Comparison of ENCODE assay signal across 10 cellular contexts in genomic region chr12:34405286-34406227, GRCh38.
DNase-seq lines count a peak whose midpoint lies in the region; ATAC-seq and TF ChIP-seq lines count a peak whose summit lies in the region.
"Had no signal": no experiment of that assay in that cellular context is flagged by ENCODE, and none has a peak within 500 bp of the region (broad histone marks: within the 10 kb centered on the region; RNA-seq: fewer than 3 reads in every experiment).

No MANE protein-coding gene starts in this region.

- no peak overlapping the region for H3K27ac ChIP-seq in aorta (ENCODE audit: low read depth in 1 of 2, low read length in 2 of 2)
- no peak overlapping the region for H3K27ac ChIP-seq in neural progenitor cell

- H3K4me1 Mint-ChIP-seq in activated naive CD8-positive, alpha-beta T cell treated with anti-CD3 and anti-CD28 coated beads, Interleukin-2, amount 10 ng/mL, durations not matched to agents 7 days and 5 days, result no peaks in the 10 kb centered on the region
- H3K4me1 Mint-ChIP-seq in activated naive CD8-positive, alpha-beta T cell treated with anti-CD3 and anti-CD28 coated beads, Interleukin-2, amount 50 U/mL, for 24 hours, result no peaks in the 10 kb centered on the region
- H3K4me1 Mint-ChIP-seq in endothelial cell (ENCODE audit: unreplicated experiment) (no peaks in the 10 kb centered on the region), neural progenitor cell (no peaks in the 10 kb centered on the region)

- no peaks in the 10 kb centered on the region for H4K20me1 ChIP-seq in neural progenitor cell (ENCODE audit: low read depth)

- H3K9me3 ChIP-seq in aorta (ENCODE audit: control insufficient read depth, low read length) (peaks cover 9% of the 10 kb centered on the region), neural progenitor cell (ENCODE audit: low read depth) (peaks cover 26% of the 10 kb centered on the region)

- H3K4me3 Mint-ChIP-seq in activated naive CD8-positive, alpha-beta T cell treated with anti-CD3 and anti-CD28 coated beads, Interleukin-2, amount 10 ng/mL, durations not matched to agents 7 days and 5 days, result no peak overlapping the region
- H3K4me3 Mint-ChIP-seq in activated naive CD8-positive, alpha-beta T cell treated with anti-CD3 and anti-CD28 coated beads, Interleukin-2, amount 50 U/mL, for 24 hours, result no peak overlapping the region
- no peak overlapping the region for H3K4me3 Mint-ChIP-seq in endothelial cell (ENCODE audit: unreplicated experiment)
- H3K4me3 Mint-ChIP-seq in neural progenitor cell, result no peak overlapping the region

- no peaks in the 10 kb centered on the region for H3K36me3 Mint-ChIP-seq in activated naive CD8-positive, alpha-beta T cell treated with anti-CD3 and anti-CD28 coated beads, Interleukin-2, amount 10 ng/mL, durations not matched to agents 7 days and 5 days
- peaks cover 4% of the 10 kb centered on the region for H3K36me3 Mint-ChIP-seq in activated naive CD8-positive, alpha-beta T cell treated with anti-CD3 and anti-CD28 coated beads, Interleukin-2, amount 50 U/mL, for 24 hours (ENCODE audit: low read depth)
- H3K36me3 Mint-ChIP-seq in endothelial cell (ENCODE audit: low read depth, unreplicated experiment) (peaks cover 4% of the 10 kb centered on the region), neural progenitor cell (no peaks in the 10 kb centered on the region)

- 69 to 72% methylated on average over 22 of the region's 22 CpGs for WGBS in aorta, 2 donors

- no peaks in the 10 kb centered on the region for H3K27me3 Mint-ChIP-seq in activated naive CD8-positive, alpha-beta T cell treated with anti-CD3 and anti-CD28 coated beads, Interleukin-2, amount 10 ng/mL, durations not matched to agents 7 days and 5 days
- no peaks in the 10 kb centered on the region for H3K27me3 Mint-ChIP-seq in activated naive CD8-positive, alpha-beta T cell treated with anti-CD3 and anti-CD28 coated beads, Interleukin-2, amount 50 U/mL, for 24 hours
- H3K27me3 Mint-ChIP-seq in endothelial cell (ENCODE audit: unreplicated experiment), result no peaks in the 10 kb centered on the region
- peaks cover 2% of the 10 kb centered on the region for H3K27me3 Mint-ChIP-seq in neural progenitor cell (ENCODE audit: insufficient read depth, low read depth)

- ATAC-seq in activated naive CD8-positive, alpha-beta T cell treated with anti-CD3 and anti-CD28 coated beads, Interleukin-2, amount 10 ng/mL, durations not matched to agents 7 days and 5 days (ENCODE audit: low read depth), result no peak
- ATAC-seq in activated naive CD8-positive, alpha-beta T cell treated with anti-CD3 and anti-CD28 coated beads, Interleukin-2, amount 50 U/mL, for 24 hours, result no peak
- ATAC-seq in aorta (ENCODE audit: low FRiP score) (no peak), HG03342 (IDR thresholded peaks at IDR 0.05; ENCODE audit: unreplicated experiment) (no peak)

- H3F3A ChIP-seq in neural progenitor cell (ENCODE audit: low read depth), result no peaks in the 10 kb centered on the region

- H3K4me1 ChIP-seq in aorta (ENCODE audit: control insufficient read depth in 1 of 2, insufficient read depth in 2 of 2, low read length in 2 of 2) (no peaks in the 10 kb centered on the region), neural progenitor cell (no peaks in the 10 kb centered on the region)

- intact Hi-C loops in aorta (cut with DNase I), result no loop called here

- no peak overlapping the region for H3K9ac ChIP-seq in neural progenitor cell

- POLR2A ChIA-PET in activated naive CD8-positive, alpha-beta T cell treated with anti-CD3 and anti-CD28 coated beads, Interleukin-2, amount 10 ng/mL, durations not matched to agents 7 days and 5 days (lab: Charles Lee), result no interaction called here

- H3K27me3 ChIP-seq in aorta (ENCODE audit: control insufficient read depth in 1 of 2, insufficient read depth in 2 of 2, low read length in 1 of 2) (no peaks in the 10 kb centered on the region), neural progenitor cell (no peaks in the 10 kb centered on the region)

- no peak overlapping the region for H3K4me2 ChIP-seq in neural progenitor cell

- H3K36me3 ChIP-seq in aorta (ENCODE audit: control insufficient read depth in 1 of 2, insufficient read depth in 2 of 2, low read length in 1 of 2) (no peaks in the 10 kb centered on the region), neural progenitor cell (no peaks in the 10 kb centered on the region)

- no peak for TF ChIP-seq CTCF in endothelial cell (IDR thresholded peaks at IDR 0.05; ENCODE audit: unreplicated experiment)
- no peak for TF ChIP-seq CTCF in neural progenitor cell (IDR thresholded peaks at IDR 0.05)

- H3K9me3 Mint-ChIP-seq in activated naive CD8-positive, alpha-beta T cell treated with anti-CD3 and anti-CD28 coated beads, Interleukin-2, amount 10 ng/mL, durations not matched to agents 7 days and 5 days, result peaks cover 11% of the 10 kb centered on the region
- H3K9me3 Mint-ChIP-seq in activated naive CD8-positive, alpha-beta T cell treated with anti-CD3 and anti-CD28 coated beads, Interleukin-2, amount 50 U/mL, for 24 hours, result peaks cover 29% of the 10 kb centered on the region
- H3K9me3 Mint-ChIP-seq in endothelial cell (ENCODE audit: unreplicated experiment), result peaks cover 8% of the 10 kb centered on the region
- peaks cover 54% of the 10 kb centered on the region for H3K9me3 Mint-ChIP-seq in neural progenitor cell

- H3K4me3 ChIP-seq in aorta (ENCODE audit: low read length in 2 of 2) (no peak overlapping the region), neural progenitor cell (no peak overlapping the region)

- no peak overlapping the region for H3K27ac Mint-ChIP-seq in activated naive CD8-positive, alpha-beta T cell treated with anti-CD3 and anti-CD28 coated beads, Interleukin-2, amount 10 ng/mL, durations not matched to agents 7 days and 5 days
- H3K27ac Mint-ChIP-seq in activated naive CD8-positive, alpha-beta T cell treated with anti-CD3 and anti-CD28 coated beads, Interleukin-2, amount 50 U/mL, for 24 hours, result no peak overlapping the region
- H3K27ac Mint-ChIP-seq in endothelial cell (ENCODE audit: unreplicated experiment) (no peak overlapping the region), neural progenitor cell (no peak overlapping the region)

- no peak overlapping the region for H2AFZ ChIP-seq in neural progenitor cell (replicated peaks)

- H3K79me2 ChIP-seq in neural progenitor cell (ENCODE audit: low read depth), result no peaks in the 10 kb centered on the region

- peak; percentile 1 for DNase-seq in activated naive CD8-positive, alpha-beta T cell treated with anti-CD3 and anti-CD28 coated beads, Interleukin-2, amount 10 ng/mL, durations not matched to agents 7 days and 5 days
- DNase-seq in activated naive CD8-positive, alpha-beta T cell treated with anti-CD3 and anti-CD28 coated beads, Interleukin-2, amount 50 U/mL, for 24 hours, result no peak
- peak; percentile 1 for DNase-seq in endothelial cell (ENCODE audit: low spot score)
- peak; percentile 3 for DNase-seq in mucosa of gallbladder (ENCODE audit: low spot score)
- peak; percentile 34 to 57 for DNase-seq in aorta
- DNase-seq in neural progenitor cell (ENCODE audit: low spot score), result no peak
- no peak for DNase-seq in NCI-H2029 (lab: John Stamatoyannopoulos, UW)
- DNase-seq: DND-41, OCI-M1 had no signal

Comparison
In these comparisons a context has a peak if more than half of its experiments do, and no peak if none do; other contexts are left out.
1. DNase-seq: peak in activated naive CD8-positive, alpha-beta T cell treated with anti-CD3 and anti-CD28 coated beads, Interleukin-2, amount 10 ng/mL, durations not matched to agents 7 days and 5 days (single experiment), endothelial cell (single experiment), mucosa of gallbladder (single experiment) and aorta (2 of 2); none in activated naive CD8-positive, alpha-beta T cell treated with anti-CD3 and anti-CD28 coated beads, Interleukin-2, amount 50 U/mL, for 24 hours (single experiment), neural progenitor cell (single experiment) and NCI-H2029 (single experiment).